Comparison of ENCODE assay signal across 12 cellular contexts in the genomic region with DNA sequence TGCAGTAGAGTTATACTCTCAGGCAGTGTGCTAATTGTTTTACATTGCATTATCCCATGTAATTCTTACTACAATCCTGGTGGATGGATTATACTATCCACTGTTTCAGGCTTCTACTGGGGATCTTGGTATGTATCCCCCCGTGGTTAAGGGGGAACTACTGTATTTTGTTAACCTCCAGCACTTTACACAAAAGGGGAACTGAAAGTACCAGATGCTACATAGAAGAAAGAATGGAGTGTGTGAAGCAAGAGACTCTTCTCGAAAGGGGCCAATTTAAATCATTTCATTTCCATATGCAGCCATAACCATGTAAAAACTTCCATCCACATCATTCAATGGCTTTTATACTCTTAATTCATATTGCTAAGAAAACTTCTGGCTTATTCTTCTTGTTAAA.
DNase-seq lines count a peak whose midpoint lies in the region; ATAC-seq and TF ChIP-seq lines count a peak whose summit lies in the region.
"Had no signal": no experiment of that assay in that cellular context is flagged by ENCODE, and none has a peak within 500 bp of the region (broad histone marks: within the 10 kb centered on the region; RNA-seq: fewer than 3 reads in every experiment).

No MANE protein-coding gene starts in this region.

- H3K27me3 ChIP-seq in osteoblast (ENCODE audit: insufficient read depth, low read length), result no peaks in the 10 kb centered on the region
- H3K27me3 ChIP-seq: ascending aorta had no signal

- no peak overlapping the region for H3K4me2 ChIP-seq in osteoblast (ENCODE audit: insufficient read depth, low read length)

- H3K9me3 ChIP-seq in osteoblast (ENCODE audit: low read depth, low read length), result no peaks in the 10 kb centered on the region
- H3K9me3 ChIP-seq: ascending aorta had no signal

- peaks cover 29% of the 10 kb centered on the region for H3K36me3 ChIP-seq in osteoblast (ENCODE audit: insufficient read depth, low read length)
- H3K36me3 ChIP-seq: ascending aorta had no signal

- H4K20me1 ChIP-seq in osteoblast (ENCODE audit: insufficient read depth, low read length), result peaks cover 4% of the 10 kb centered on the region

- peaks cover 43% of the 10 kb centered on the region for H3K79me2 ChIP-seq in osteoblast (ENCODE audit: insufficient read depth, low read length)

- DNase-seq in GM12864 (ENCODE audit: low read depth) (peak; percentile 75), SKM-1 (lab: John Stamatoyannopoulos, UW; ENCODE audit: unreplicated experiment) (peak; percentile 88), osteoblast (ENCODE audit: insufficient read length, low spot score, missing footprints) (no peak), T-helper 1 cell (no peak), dedifferentiated amniotic fluid mesenchymal stem cell (ENCODE audit: extremely low spot score) (no peak)
- no peak for DNase-seq in activated naive CD4-positive, alpha-beta T cell treated with Interleukin-2 at 50 U/mL for 16 hours
- DNase-seq: Calu3, retina, T-helper 9 cell had no signal

- no peak overlapping the region for H2AFZ ChIP-seq in osteoblast (ENCODE audit: low read length)

- peak; percentile 99 for ATAC-seq in GM21360 (IDR thresholded peaks at IDR 0.05; ENCODE audit: unreplicated experiment)
- peak; percentile 89 for ATAC-seq in HG03139 (IDR thresholded peaks at IDR 0.05; ENCODE audit: unreplicated experiment)

- TF ChIP-seq CTCF in GM12864 (IDR thresholded peaks at IDR 0.05; ENCODE audit: low read depth, low read length, missing control alignments), result no peak
- TF ChIP-seq CTCF in osteoblast (IDR thresholded peaks at IDR 0.05; ENCODE audit: extremely low read depth, low read depth, low read length), result no peak

- H3K4me3 ChIP-seq in GM12864 (ENCODE audit: low read depth, low read length) (no peak overlapping the region), osteoblast (ENCODE audit: insufficient read depth, low read length) (no peak overlapping the region)
- H3K4me3 ChIP-seq: ascending aorta had no signal

- H3K4me1 ChIP-seq in osteoblast (ENCODE audit: insufficient read depth, low read length), result no peaks in the 10 kb centered on the region
- H3K4me1 ChIP-seq: ascending aorta had no signal

- no peak overlapping the region for H3K27ac ChIP-seq in osteoblast (ENCODE audit: low read depth, low read length)
- H3K27ac ChIP-seq: ascending aorta had no signal

Comparison
In these comparisons a context has a peak if more than half of its experiments do, and no peak if none do; other contexts are left out.
1. DNase-seq: peak in GM12864 (single experiment) and SKM-1 (single experiment); none in osteoblast (single experiment), T-helper 1 cell (0 of 5), activated naive CD4-positive, alpha-beta T cell treated with Interleukin-2 at 50 U/mL for 16 hours (single experiment) and dedifferentiated amniotic fluid mesenchymal stem cell (single experiment).